1 cellular context compared by ENCODE assay signal in the genomic region with DNA sequence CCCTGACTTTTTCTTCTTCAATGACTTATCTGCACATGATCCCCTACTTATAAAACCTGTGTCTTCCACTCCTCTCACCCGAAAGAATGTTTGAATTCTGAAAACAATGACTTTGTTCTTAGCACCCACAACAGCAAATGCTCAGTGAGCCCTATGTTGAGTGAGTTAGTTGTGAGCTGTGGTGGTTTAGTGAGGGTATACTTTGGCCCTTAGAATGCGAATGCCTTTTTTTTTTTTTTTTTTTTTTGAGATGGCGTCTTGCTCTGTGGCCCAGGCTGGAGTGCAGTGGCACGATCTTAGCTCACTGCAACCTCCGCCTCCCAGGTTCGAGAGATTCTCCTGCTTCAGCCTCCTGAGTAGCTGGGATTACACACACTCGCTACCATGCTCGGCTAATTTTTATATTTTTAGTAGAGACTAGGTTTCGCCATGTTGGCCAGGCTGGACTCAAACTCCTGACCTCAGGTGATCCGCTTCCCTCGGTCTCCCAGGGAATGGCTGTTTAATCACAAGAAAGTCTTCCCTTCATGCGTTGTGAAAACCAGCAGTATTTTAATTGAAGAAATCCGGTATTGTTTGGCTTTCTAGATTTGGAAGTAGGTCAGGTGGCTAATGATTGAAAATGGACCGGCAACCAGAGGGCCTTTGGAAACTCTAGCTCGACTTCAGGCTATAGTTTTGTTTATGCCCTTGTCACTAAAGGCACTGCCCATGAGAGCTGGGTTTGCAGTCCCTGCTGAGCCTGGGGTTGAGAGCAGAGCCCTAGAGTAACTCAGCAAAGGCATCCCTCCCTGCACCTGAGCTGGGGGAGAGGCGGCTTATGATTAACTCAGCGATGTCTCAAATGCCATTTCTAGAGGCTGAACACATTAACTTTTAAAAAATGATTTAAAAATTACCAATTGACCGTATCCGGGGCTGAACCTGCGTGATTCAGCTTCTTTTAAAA.
TF ChIP-seq lines count a peak whose summit lies in the region.

No MANE protein-coding gene starts in this region.

TF ChIP-seq in liver, 16 proteins besides CTCF, POLR2A, EP300 and RAD21 (continued from another document):
- TF ChIP-seq ATF3 (IDR thresholded peaks at IDR 0.05), result no peak
- TF ChIP-seq NR2F2 (IDR thresholded peaks at IDR 0.05), result no peak
- no peak for TF ChIP-seq JUND (IDR thresholded peaks at IDR 0.05)
